10 cellular contexts compared by ENCODE assay signal in the genomic region with DNA sequence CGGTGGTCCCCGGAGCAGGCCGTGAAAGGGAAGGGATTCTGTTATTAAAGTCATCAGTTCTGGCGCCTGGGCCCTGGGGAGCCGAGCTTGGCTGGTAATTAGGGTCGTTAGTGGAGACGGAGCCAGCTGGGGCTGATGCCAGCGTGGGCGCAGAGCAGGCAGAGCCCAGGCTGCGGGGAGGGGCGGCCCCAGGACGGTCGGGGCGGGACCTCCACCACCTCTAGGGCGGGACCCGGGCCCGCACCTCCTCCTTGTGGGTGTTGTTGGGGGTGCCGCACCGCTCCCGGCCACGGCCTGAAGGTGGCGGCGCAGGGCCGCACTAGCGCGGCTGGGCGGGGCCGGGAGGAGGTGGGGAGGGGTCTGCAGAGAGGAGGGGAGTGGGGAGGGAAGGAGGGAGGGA.
DNase-seq lines count a peak whose midpoint lies in the region; ATAC-seq and TF ChIP-seq lines count a peak whose summit lies in the region.
"Had no signal": no experiment of that assay in that cellular context is flagged by ENCODE, and none has a peak within 500 bp of the region (broad histone marks: within the 10 kb centered on the region; RNA-seq: fewer than 3 reads in every experiment).

No MANE protein-coding gene starts in this region.

- peaks cover 33% of the 10 kb centered on the region for H3K27me3 Mint-ChIP-seq in CD8-positive, alpha-beta T cell (ENCODE audit: low read depth)
- H3K27me3 Mint-ChIP-seq in GM23338 (ENCODE audit: insufficient read depth, low read depth, poor library complexity) (peaks cover 10% of the 10 kb centered on the region), chondrocyte (ENCODE audit: low read depth) (peaks cover 11% of the 10 kb centered on the region)
- H3K27me3 Mint-ChIP-seq in naive thymus-derived CD4-positive, alpha-beta T cell, result peaks cover 16 to 59% (median 56%) of the 10 kb centered on the region in 5 donors

- peak overlapping the region; percentile 87; the same call in 1 of the 2 replicates for H2AFZ ChIP-seq in GM23338

- H3F3A ChIP-seq in GM23338 (replicated peaks; ENCODE audit: low read depth), result no peaks in the 10 kb centered on the region

- no peak overlapping the region for H3K27ac Mint-ChIP-seq in CD8-positive, alpha-beta T cell
- H3K27ac Mint-ChIP-seq in GM23338 (no peak overlapping the region), chondrocyte (ENCODE audit: unreplicated experiment) (no peak overlapping the region)
- no peak overlapping the region for H3K27ac Mint-ChIP-seq in naive thymus-derived CD4-positive, alpha-beta T cell

- intact Hi-C loops in CD8-positive, alpha-beta T cell (cut with DNase I, micrococcal nuclease), result no loop called here
- intact Hi-C loops in naive thymus-derived CD4-positive, alpha-beta T cell (cut with micrococcal nuclease), result loop anchor here in 1 of 2 donors (10.0 kb wide), 1 partner anchor 472 kb away; a partner anchor contains a TSS

- 0 out of 2 replicates have a peak, but pooled peaks cover 5% of the 10 kb centered on the region for H3K9me2 ChIP-seq in GM23338 (ENCODE audit: insufficient read depth)

- no peaks in the 10 kb centered on the region for H3K4me1 Mint-ChIP-seq in CD8-positive, alpha-beta T cell (ENCODE audit: low read depth)
- H3K4me1 Mint-ChIP-seq in GM23338 (peaks cover 27% of the 10 kb centered on the region), chondrocyte (ENCODE audit: low read depth) (peaks cover 28% of the 10 kb centered on the region)
- H3K4me1 Mint-ChIP-seq in naive thymus-derived CD4-positive, alpha-beta T cell, result peaks cover 0 to 41% (median 0%) of the 10 kb centered on the region in 7 donors

- no peaks in the 10 kb centered on the region for H3K36me3 Mint-ChIP-seq in CD8-positive, alpha-beta T cell
- H3K36me3 Mint-ChIP-seq in GM23338 (ENCODE audit: low read depth), result no peaks in the 10 kb centered on the region
- no peaks in the 10 kb centered on the region for H3K36me3 Mint-ChIP-seq in chondrocyte (ENCODE audit: low read depth)
- no peaks in the 10 kb centered on the region for H3K36me3 Mint-ChIP-seq in naive thymus-derived CD4-positive, alpha-beta T cell

- DNase-seq in CD8-positive, alpha-beta T cell, result no peak
- DNase-seq in GM23338 (ENCODE audit: low spot score) (peak; percentile 94), NCI-H748 (lab: John Stamatoyannopoulos, UW; ENCODE audit: unreplicated experiment) (peak; percentile 77), chondrocyte (ENCODE audit: low spot score) (no peak), KG1 (lab: John Stamatoyannopoulos, UW) (no peak)
- DNase-seq in naive thymus-derived CD4-positive, alpha-beta T cell, result peak in 1 of 9 donors; percentile 80
- DNase-seq: heart right ventricle had no signal

- H3K4me3 ChIP-seq in CD8-positive, alpha-beta T cell (ENCODE audit: low read depth, low read length), result no peak overlapping the region
- peak overlapping the region; percentile 70 for H3K4me3 ChIP-seq in GM23338
- H3K4me3 ChIP-seq in naive thymus-derived CD4-positive, alpha-beta T cell (ENCODE audit: low read length), result no peak overlapping the region
- H3K4me3 ChIP-seq: heart right ventricle had no signal

- peak; percentile 58 for ATAC-seq in CD8-positive, alpha-beta T cell
- ATAC-seq in GM23338 (peak; percentile 98), GM21786 (IDR thresholded peaks at IDR 0.05; ENCODE audit: unreplicated experiment) (no peak), HG03439 (IDR thresholded peaks at IDR 0.05; ENCODE audit: unreplicated experiment) (no peak)
- peak; percentile 57 for ATAC-seq in naive thymus-derived CD4-positive, alpha-beta T cell

- POLR2A ChIA-PET in CD8-positive, alpha-beta T cell (lab: Charles Lee), result no interaction called here
- POLR2A ChIA-PET in naive thymus-derived CD4-positive, alpha-beta T cell (lab: Charles Lee), result no interaction called here

- H3K9me3 Mint-ChIP-seq in CD8-positive, alpha-beta T cell, result no peaks in the 10 kb centered on the region
- H3K9me3 Mint-ChIP-seq in GM23338 (no peaks in the 10 kb centered on the region), chondrocyte (ENCODE audit: low read depth) (no peaks in the 10 kb centered on the region)
- H3K9me3 Mint-ChIP-seq in naive thymus-derived CD4-positive, alpha-beta T cell, result peaks cover 0 to 7% (median 0%) of the 10 kb centered on the region in 11 donors

- no peak overlapping the region for H3K4me3 Mint-ChIP-seq in CD8-positive, alpha-beta T cell
- peak overlapping the region; percentile 69 for H3K4me3 Mint-ChIP-seq in GM23338
- H3K4me3 Mint-ChIP-seq in chondrocyte (ENCODE audit: unreplicated experiment), result no peak overlapping the region
- peak overlapping the region in 1 of 10 donors; percentile 49 for H3K4me3 Mint-ChIP-seq in naive thymus-derived CD4-positive, alpha-beta T cell

- no peak overlapping the region for H3K27ac ChIP-seq in CD8-positive, alpha-beta T cell (ENCODE audit: low read depth, low read length)
- no peak overlapping the region for H3K27ac ChIP-seq in GM23338 (ENCODE audit: low read depth)
- no peak overlapping the region for H3K27ac ChIP-seq in naive thymus-derived CD4-positive, alpha-beta T cell (ENCODE audit: low read depth, low read length)
- H3K27ac ChIP-seq: KMS-11 had no signal

- H3K9me3 ChIP-seq in CD8-positive, alpha-beta T cell (ENCODE audit: low read length), result no peaks in the 10 kb centered on the region
- H3K9me3 ChIP-seq in naive thymus-derived CD4-positive, alpha-beta T cell (ENCODE audit: control insufficient read depth in 2 of 3, low read length in 3 of 3), result no peaks in the 10 kb centered on the region
- H3K9me3 ChIP-seq: heart right ventricle had no signal

- no peaks in the 10 kb centered on the region for H3K4me1 ChIP-seq in CD8-positive, alpha-beta T cell (ENCODE audit: insufficient read depth, low read length)
- H3K4me1 ChIP-seq in GM23338 (ENCODE audit: insufficient read depth), result peaks cover 8% of the 10 kb centered on the region
- H3K4me1 ChIP-seq in naive thymus-derived CD4-positive, alpha-beta T cell (ENCODE audit: control insufficient read depth in 2 of 2, insufficient read depth in 2 of 2, low read length in 2 of 2), result no peaks in the 10 kb centered on the region

- CTCF ChIA-PET in CD8-positive, alpha-beta T cell (lab: Charles Lee), result no interaction called here
- CTCF ChIA-PET in naive thymus-derived CD4-positive, alpha-beta T cell (lab: Charles Lee), result no interaction called here

- H3K4me2 ChIP-seq in GM23338, result peak overlapping the region; percentile 77
- H3K4me2 ChIP-seq: KMS-11 had no signal

- TF ChIP-seq CTCF in CD8-positive, alpha-beta T cell (IDR thresholded peaks at IDR 0.05), result no peak
- TF ChIP-seq CTCF in GM23338 (conservative IDR thresholded peaks at IDR 0.05; ENCODE audit: low read depth in 2 of 2), result peak; percentile 63 to 83
- TF ChIP-seq CTCF in chondrocyte (IDR thresholded peaks at IDR 0.05), result peak; percentile 36

- H3K27me3 ChIP-seq in CD8-positive, alpha-beta T cell (ENCODE audit: insufficient read depth, low read length), result no peaks in the 10 kb centered on the region
- no peaks in the 10 kb centered on the region for H3K27me3 ChIP-seq in GM23338 (ENCODE audit: insufficient read depth)
- no peaks in the 10 kb centered on the region for H3K27me3 ChIP-seq in naive thymus-derived CD4-positive, alpha-beta T cell (ENCODE audit: control insufficient read depth in 2 of 2, insufficient read depth in 2 of 2, low read length in 2 of 2)

- no peaks in the 10 kb centered on the region for H3K36me3 ChIP-seq in CD8-positive, alpha-beta T cell (ENCODE audit: insufficient read depth, low read length)
- no peaks in the 10 kb centered on the region for H3K36me3 ChIP-seq in GM23338 (ENCODE audit: insufficient read depth)
- no peaks in the 10 kb centered on the region for H3K36me3 ChIP-seq in naive thymus-derived CD4-positive, alpha-beta T cell (ENCODE audit: control insufficient read depth in 2 of 3, insufficient read depth in 3 of 3, low read length in 3 of 3)
- H3K36me3 ChIP-seq: heart right ventricle had no signal

- H4K20me1 ChIP-seq in GM23338 (replicated peaks; ENCODE audit: insufficient read depth), result no peaks in the 10 kb centered on the region

- H3K79me2 ChIP-seq in GM23338 (replicated peaks; ENCODE audit: insufficient read depth), result no peaks in the 10 kb centered on the region

Comparison
In these comparisons a context has a peak if more than half of its experiments do, and no peak if none do; other contexts are left out.
1. ATAC-seq: peak in CD8-positive, alpha-beta T cell (single experiment), GM23338 (single experiment) and naive thymus-derived CD4-positive, alpha-beta T cell (single experiment); none in GM21786 (single experiment) and HG03439 (single experiment).
2. DNase-seq: peak in GM23338 (single experiment) and NCI-H748 (single experiment); none in CD8-positive, alpha-beta T cell (0 of 7), chondrocyte (single experiment) and KG1 (single experiment).